Comparison of ENCODE assay signal across 8 cellular contexts in the genomic region with DNA sequence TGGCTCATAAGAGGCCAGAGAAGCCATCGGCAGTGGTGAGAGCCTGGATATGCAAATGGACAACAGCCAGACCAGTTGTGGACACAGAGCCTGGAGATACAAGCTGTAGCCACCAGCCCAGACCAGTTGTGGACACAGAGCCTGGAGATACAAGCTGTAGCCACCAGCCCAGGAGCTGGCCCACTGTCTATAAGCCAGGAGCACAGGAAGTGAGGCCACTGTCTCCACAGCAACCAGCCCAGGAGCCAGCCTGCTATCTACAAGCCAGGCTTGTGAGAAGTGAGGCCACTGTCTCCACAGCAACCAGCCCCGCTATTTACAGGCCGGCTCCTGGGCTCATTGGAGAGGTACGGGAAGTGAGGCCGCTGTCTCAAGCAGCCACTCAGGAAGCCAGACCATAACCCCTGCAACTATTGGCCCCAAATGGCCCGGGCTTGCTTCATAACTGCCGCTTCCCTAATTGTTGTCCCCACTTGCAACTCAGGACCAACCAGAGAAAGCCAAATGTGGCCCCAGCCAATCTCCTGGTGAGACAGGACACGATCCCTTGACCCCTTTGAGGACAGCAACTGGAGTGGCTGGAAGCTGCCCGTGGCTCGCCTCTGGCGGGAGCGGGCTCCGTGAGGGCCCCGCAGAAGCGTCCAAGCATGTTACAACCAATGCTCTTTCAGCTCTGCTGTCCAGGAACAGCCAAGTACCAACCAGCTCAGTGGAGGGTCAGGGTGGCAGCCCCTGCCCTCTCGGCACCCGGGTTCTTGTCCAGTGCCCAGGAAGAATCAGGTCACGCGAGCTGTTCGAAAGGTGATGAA. TPM values are rescaled to one million over a fixed set of nuclear protein-coding genes. Genes with fewer than 3 reads are reported as not detected.
DNase-seq lines count a peak whose midpoint lies in the region; FAIRE-seq and TF ChIP-seq lines count a peak whose summit lies in the region.

No MANE protein-coding gene starts in this region.

- no peaks in the 10 kb centered on the region for H3K36me3 Mint-ChIP-seq in activated naive CD4-positive, alpha-beta T cell treated with anti-CD3 and anti-CD28 coated beads, Interleukin-2, amount 10 ng/mL, durations not matched to agents 7 days and 5 days

- H3K27ac Mint-ChIP-seq in activated naive CD4-positive, alpha-beta T cell treated with anti-CD3 and anti-CD28 coated beads, Interleukin-2, amount 10 ng/mL, durations not matched to agents 7 days and 5 days: no peak overlapping the region

- peaks cover 8% of the 10 kb centered on the region for H3K4me1 Mint-ChIP-seq in activated naive CD4-positive, alpha-beta T cell treated with anti-CD3 and anti-CD28 coated beads, Interleukin-2, amount 10 ng/mL, durations not matched to agents 7 days and 5 days

- H3K9me3 Mint-ChIP-seq in activated naive CD4-positive, alpha-beta T cell treated with anti-CD3 and anti-CD28 coated beads, Interleukin-2, amount 10 ng/mL, durations not matched to agents 7 days and 5 days: no peaks in the 10 kb centered on the region

- H3K9me3 ChIP-seq in small intestine (ENCODE audit: control insufficient read depth, low read depth): no peaks in the 10 kb centered on the region

- no peaks in the 10 kb centered on the region for H3K27me3 ChIP-seq in small intestine (ENCODE audit: control insufficient read depth in 2 of 2, insufficient read depth in 2 of 2, low read length in 2 of 2)

- no peak overlapping the region for H3K27ac ChIP-seq in small intestine (ENCODE audit: low read depth in 1 of 2, low read length in 1 of 2)

- FAIRE-seq in small intestine (lab: Jason Lieb, UNC): no peak

- H3K4me1 ChIP-seq in small intestine (ENCODE audit: control insufficient read depth in 2 of 2, insufficient read depth in 1 of 2, low read depth in 1 of 2, low read length in 1 of 2): no peaks in the 10 kb centered on the region

- H3K27me3 Mint-ChIP-seq in activated naive CD4-positive, alpha-beta T cell treated with anti-CD3 and anti-CD28 coated beads, Interleukin-2, amount 10 ng/mL, durations not matched to agents 7 days and 5 days: peaks cover 39% of the 10 kb centered on the region

- H3K36me3 ChIP-seq in small intestine (ENCODE audit: control insufficient read depth in 2 of 2, insufficient read depth in 2 of 2, low read length in 2 of 2): no peaks in the 10 kb centered on the region

- DNase-seq in activated naive CD4-positive, alpha-beta T cell treated with anti-CD3 and anti-CD28 coated beads, Interleukin-2, amount 10 ng/mL, durations not matched to agents 7 days and 5 days: peak; percentile 36
- no peak for DNase-seq in activated naive CD4-positive, alpha-beta T cell (lab: John Stamatoyannopoulos, UW)
- DNase-seq in NOMO-1 treated with dmso at 0.1 percent for 144 hours (lab: John Stamatoyannopoulos, UW; ENCODE audit: unreplicated experiment): peak; percentile 87
- DNase-seq in fibroblast of pulmonary artery (ENCODE audit: low read depth): peak; percentile 53
- peak; percentile 21 for DNase-seq in small intestine
- DNase-seq in GM10266 (ENCODE audit: extremely low spot score): no peak
- DNase-seq in stimulated activated CD4-positive, alpha-beta T cell treated with anti-CD3 and anti-CD28 coated beads, Interleukin-4, amount 100 ng/mL, for 24 hours: no peak
- no peak for DNase-seq in midbrain (lab: John Stamatoyannopoulos, UW)

- TF ChIP-seq CTCF in fibroblast of pulmonary artery (IDR thresholded peaks at IDR 0.05; ENCODE audit: low read length, missing control alignments) (no peak), GM10266 (IDR thresholded peaks at IDR 0.05; ENCODE audit: control insufficient read depth, insufficient read depth, low read depth, missing control alignments) (no peak)

- CTCF ChIA-PET in activated naive CD4-positive, alpha-beta T cell treated with anti-CD3 and anti-CD28 coated beads, Interleukin-2, amount 10 ng/mL, durations not matched to agents 7 days and 5 days (lab: Charles Lee): interaction anchor here (0.6 to 2.5 kb wide), 3 partner anchors 9 to 177 kb away, joined by 3 to 6 read pairs (median 3); no protein-coding TSS in a partner anchor

- H3K4me3 ChIP-seq in fibroblast of pulmonary artery (replicated peaks; ENCODE audit: low read depth, low read length) (no peak overlapping the region), small intestine (ENCODE audit: low read depth in 1 of 2, low read length in 2 of 2) (no peak overlapping the region)

- H3K4me3 Mint-ChIP-seq in activated naive CD4-positive, alpha-beta T cell treated with anti-CD3 and anti-CD28 coated beads, Interleukin-2, amount 10 ng/mL, durations not matched to agents 7 days and 5 days: no peak overlapping the region

- 51 to 75% (median 68%) methylated on average over 14 to 20 of the region's 20 CpGs for WGBS in small intestine, 3 donors

RNA-seq across cellular contexts. Expression of gene CNPY1, which starts 44.1 kb away (rescaled TPM):
- polyA plus RNA-seq in small intestine: not detected

RNA-seq across cellular contexts. Expression of gene RBM33, which starts 54.0 kb away (rescaled TPM):
- polyA plus RNA-seq in small intestine: 10 to 100 TPM in 2 of 3 donors, 1 to 10 TPM in 1; 7.8 to 19.1 (median 11.2) TPM

Comparison
In these comparisons a context has a peak if more than half of its experiments do, and no peak if none do; other contexts are left out.
1. DNase-seq: peak in activated naive CD4-positive, alpha-beta T cell treated with anti-CD3 and anti-CD28 coated beads, Interleukin-2, amount 10 ng/mL, durations not matched to agents 7 days and 5 days (single experiment), NOMO-1 treated with dmso at 0.1 percent for 144 hours (single experiment), fibroblast of pulmonary artery (single experiment) and small intestine (single experiment); none in activated naive CD4-positive, alpha-beta T cell (0 of 4), GM10266 (single experiment), stimulated activated CD4-positive, alpha-beta T cell treated with anti-CD3 and anti-CD28 coated beads, Interleukin-4, amount 100 ng/mL, for 24 hours (single experiment) and midbrain (single experiment).